ENCODE assay signal across 25 cellular contexts in the genomic region with DNA sequence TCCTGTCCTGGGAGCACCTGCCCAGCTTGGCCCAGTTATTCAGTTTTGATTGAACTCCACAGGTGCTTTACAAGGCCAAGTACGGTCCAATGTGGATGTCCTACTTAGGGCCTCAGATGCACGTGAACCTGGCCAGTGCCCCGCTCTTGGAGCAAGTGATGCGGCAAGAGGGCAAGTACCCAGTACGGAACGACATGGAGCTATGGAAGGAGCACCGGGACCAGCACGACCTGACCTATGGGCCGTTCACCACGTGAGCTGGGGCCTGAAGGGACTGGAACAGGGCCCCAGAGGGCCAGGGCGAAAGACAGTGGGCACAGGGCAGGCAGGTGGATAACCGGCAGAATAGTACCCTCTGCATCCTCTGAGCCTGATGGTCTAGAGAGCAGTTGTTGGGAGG. TPM values are rescaled to one million over a fixed set of nuclear protein-coding genes. Genes with fewer than 3 reads are reported as not detected.
DNase-seq lines count a peak whose midpoint lies in the region; ATAC-seq, FAIRE-seq and TF ChIP-seq lines count a peak whose summit lies in the region.
"Had no signal": no experiment of that assay in that cellular context is flagged by ENCODE, and none has a peak within 500 bp of the region (broad histone marks: within the 10 kb centered on the region; RNA-seq: fewer than 3 reads in every experiment).

No MANE protein-coding gene starts in this region.

- no TSS peak for BruUV-seq in HepG2 (replicated peaks; lab: Mats Ljungman, UMichigan)

- H3K27me3 ChIP-seq in HepG2 (ENCODE audit: control insufficient read depth in 1 of 2, insufficient read depth in 2 of 2, low read length in 2 of 2) (no peaks in the 10 kb centered on the region), right lobe of liver (no peaks in the 10 kb centered on the region), neuronal stem cell (ENCODE audit: control insufficient read depth in 3 of 3, insufficient read depth in 3 of 3, low read depth in 1 of 3, low read length in 3 of 3) (no peaks in the 10 kb centered on the region), gastrocnemius medialis (no peaks in the 10 kb centered on the region)
- H3K27me3 ChIP-seq: BE2C had no signal

- peak overlapping the region; percentile 25 for H3K23ac ChIP-seq in neuronal stem cell (ENCODE audit: low read depth, low read length, poor library complexity)

- H2AK5ac ChIP-seq in neuronal stem cell (ENCODE audit: low read depth, low read length): no peak overlapping the region

- POLR2A ChIA-PET in HepG2 (lab: Yijun Ruan, JAX): no interaction called here

- H3K79me1 ChIP-seq in neuronal stem cell (ENCODE audit: low read depth, low read length): no peaks in the 10 kb centered on the region

- TF ChIP-seq POLR2A in HepG2 (IDR thresholded peaks at IDR 0.05; ENCODE audit: insufficient read depth in 1 of 2, low read depth in 2 of 2, low read length in 2 of 2) (no peak), right lobe of liver (IDR thresholded peaks at IDR 0.05) (no peak), gastrocnemius medialis (IDR thresholded peaks at IDR 0.05) (no peak)

- no peak for TF ChIP-seq RAD21 in HepG2 (CRISPR knock-in tag; IDR thresholded peaks at IDR 0.05)

- H3K4ac ChIP-seq in neuronal stem cell (ENCODE audit: low read length): no peak overlapping the region

- no peak overlapping the region for H2BK15ac ChIP-seq in neuronal stem cell (ENCODE audit: low read length)

- TF ChIP-seq CTCF in HepG2 (CRISPR knock-in tag; IDR thresholded peaks at IDR 0.05): no peak
- no peak for TF ChIP-seq CTCF in right lobe of liver (IDR thresholded peaks at IDR 0.05)
- no peak for TF ChIP-seq CTCF in gastrocnemius medialis (IDR thresholded peaks at IDR 0.05 in 4 of 5, conservative IDR thresholded peaks at IDR 0.05 in 1 of 5)

- H3K18ac ChIP-seq in neuronal stem cell (ENCODE audit: low read length): peak overlapping the region; percentile 67

- no peak overlapping the region for H3K9ac ChIP-seq in HepG2 (ENCODE audit: insufficient read depth, low read depth, low read length)
- no peak overlapping the region for H3K9ac ChIP-seq in neuronal stem cell (ENCODE audit: low read depth, low read length, poor library complexity)
- H3K9ac ChIP-seq: BLaER1 treated with 17β-estradiol and CSF1 and Interleukin-3, amounts not matched to agents 10 nM and 100 nM had no signal

- peaks cover 3% of the 10 kb centered on the region; the same call in 1 of the 2 replicates for H4K20me1 ChIP-seq in HepG2 (ENCODE audit: insufficient read depth, low read length)

- H4K91ac ChIP-seq in neuronal stem cell (ENCODE audit: low read depth, low read length, poor library complexity): no peak overlapping the region

- 96% methylated on average over 12 of the region's 12 CpGs for WGBS in HepG2 (ENCODE audit: low lambda C conversion rate)
- WGBS in right lobe of liver (ENCODE audit: insufficient coverage, low coverage, low lambda C conversion rate, missing lambda C conversion rate): 92% methylated on average over 2 of the region's 12 CpGs
- no CpG with 5 or more reads among the region's 12 CpGs for WGBS in neuronal stem cell (ENCODE audit: extremely low coverage in 2 of 2, insufficient read length in 2 of 2, insufficient replicate concordance in 1 of 2), 2 donors

- peak overlapping the region; percentile 63 for H3K14ac ChIP-seq in neuronal stem cell (ENCODE audit: low read length)

- TF ChIP-seq EP300 in HepG2 (IDR thresholded peaks at IDR 0.05; ENCODE audit: low read depth in 2 of 2, low read length in 2 of 2): no peak
- no peak for TF ChIP-seq EP300 in HepG2 (CRISPR knock-in tag; IDR thresholded peaks at IDR 0.05; ENCODE audit: borderline replicate concordance)

- no peak overlapping the region for H3K4me2 ChIP-seq in HepG2 (ENCODE audit: low read depth, low read length)
- no peak overlapping the region for H3K4me2 ChIP-seq in neuronal stem cell (ENCODE audit: insufficient read depth, low read length, poor library complexity, severe bottlenecking)
- H3K4me2 ChIP-seq: A549 had no signal

- H3K9me3 ChIP-seq in HepG2 (ENCODE audit: low read length): peaks cover 3% of the 10 kb centered on the region; the same call in 1 of the 2 replicates
- H3K9me3 ChIP-seq in right lobe of liver: no peaks in the 10 kb centered on the region
- H3K9me3 ChIP-seq in neuronal stem cell (replicated peaks in 1 of 2; ENCODE audit: control insufficient read depth in 2 of 2, insufficient read depth in 1 of 2, low read depth in 1 of 2, low read length in 2 of 2): peaks cover 2 to 4% of the 10 kb centered on the region in 2 donors
- H3K9me3 ChIP-seq in gastrocnemius medialis: no peaks in the 10 kb centered on the region
- H3K9me3 ChIP-seq: A549, BE2C had no signal

- no peak overlapping the region for H2BK120ac ChIP-seq in neuronal stem cell (ENCODE audit: low read depth, low read length)

- intact Hi-C loops in HepG2 (cut with micrococcal nuclease; ENCODE audit: unreplicated experiment) (loop anchor here (5.0 kb wide), 1 partner anchor 77 kb away; no protein-coding TSS in a partner anchor), right lobe of liver (cut with DNase I) (no loop called here), gastrocnemius medialis (cut with DNase I; ENCODE audit: low total_unique reads) (no loop called here)

- peaks cover 29 to 51% of the 10 kb centered on the region in 2 experiments for H3K36me3 ChIP-seq in HepG2 (replicated peaks in 1 of 2; ENCODE audit: control insufficient read depth in 1 of 2, insufficient read depth in 2 of 2, low read length in 2 of 2)
- peaks cover 0 to 50% (median 16%) of the 10 kb centered on the region in 4 donors for H3K36me3 ChIP-seq in right lobe of liver
- H3K36me3 ChIP-seq in neuronal stem cell (replicated peaks in 1 of 2; ENCODE audit: control insufficient read depth in 2 of 2, insufficient read depth in 2 of 2, low read length in 2 of 2): no peaks in the 10 kb centered on the region
- H3K36me3 ChIP-seq in gastrocnemius medialis: peaks cover 0 to 13% of the 10 kb centered on the region in 2 donors
- H3K36me3 ChIP-seq: BE2C had no signal

- CTCF ChIA-PET in HepG2 (lab: Yijun Ruan, JAX; ENCODE audit: low intra/inter-chr PET ratio, low total read pairs): no interaction called here

- in situ Hi-C loops in HepG2 (cut with HindIII; ENCODE audit: extremely low pct_ligation_motif_present, low pct_unique_long_range_greater_than_20kb) (no loop called here), gastrocnemius medialis (cut with MboI; ENCODE audit: low sequenced_read_pairs in 4 of 4) (no loop called here)

- H4K8ac ChIP-seq in neuronal stem cell (ENCODE audit: low read depth, low read length): no peak overlapping the region

- no peak for DNase-seq in HepG2 (ENCODE audit: low spot score)
- DNase-seq in right lobe of liver: no peak
- no peak for DNase-seq in neuronal stem cell (ENCODE audit: low spot score)
- peak; percentile 59 to 67 for DNase-seq in gastrocnemius medialis
- no peak for DNase-seq in NOMO-1 treated with dmso at 0.1 percent for 144 hours (lab: John Stamatoyannopoulos, UW; ENCODE audit: unreplicated experiment)
- DNase-seq: 8988T; ACHN; AML-193; BE2C; CD4-positive, alpha-beta T cell; CD8-positive, alpha-beta memory T cell; DMS 273 treated with DMSO at 0.1 percent for 48 hours; DMS79; EL; GDM1; GOT3; HCEC 1CT had no signal

- H3K4me1 ChIP-seq in HepG2 (ENCODE audit: insufficient read depth, low read length): peaks cover 32% of the 10 kb centered on the region
- peaks cover 0 to 24% (median 11%) of the 10 kb centered on the region in 4 donors for H3K4me1 ChIP-seq in right lobe of liver
- H3K4me1 ChIP-seq in neuronal stem cell (ENCODE audit: control insufficient read depth in 2 of 2, insufficient read depth in 1 of 2, low read depth in 1 of 2, low read length in 2 of 2): peaks cover 3 to 4% of the 10 kb centered on the region in 2 donors
- H3K4me1 ChIP-seq in gastrocnemius medialis: peaks cover 25 to 51% of the 10 kb centered on the region in 2 donors
- H3K4me1 ChIP-seq: BE2C had no signal

- H3K4me3 ChIP-seq in HepG2 (replicated peaks in 1 of 3; ENCODE audit: insufficient read depth in 1 of 3, low read depth in 2 of 3, low read length in 3 of 3): no peak overlapping the region
- no peak overlapping the region for H3K4me3 ChIP-seq in right lobe of liver
- H3K4me3 ChIP-seq in neuronal stem cell (ENCODE audit: low read length in 2 of 2): peak overlapping the region in 1 of 2 donors; percentile 38
- no peak overlapping the region for H3K4me3 ChIP-seq in gastrocnemius medialis
- H3K4me3 ChIP-seq: A549; BLaER1 treated with 17β-estradiol and CSF1 and Interleukin-3, amounts not matched to agents 10 nM and 100 nM; GM12878 had no signal

- ATAC-seq in HepG2 (no peak), right lobe of liver (no peak), gastrocnemius medialis (peak in 1 of 2 donors; percentile 37), HG03460 (IDR thresholded peaks at IDR 0.05; ENCODE audit: unreplicated experiment) (no peak)
- ATAC-seq: A549, GM12878 had no signal

- no peak overlapping the region for H2BK12ac ChIP-seq in neuronal stem cell (ENCODE audit: low read length)

- no peak overlapping the region for H3K27ac ChIP-seq in HepG2 (ENCODE audit: extremely low read length, insufficient read depth, low read length)
- no peak overlapping the region for H3K27ac ChIP-seq in right lobe of liver
- H3K27ac ChIP-seq in neuronal stem cell (replicated peaks; ENCODE audit: low read length): no peak overlapping the region
- peak overlapping the region; percentile 79 to 92 (median 88) for H3K27ac ChIP-seq in gastrocnemius medialis
- H3K27ac ChIP-seq: A549; BLaER1 treated with 17β-estradiol and CSF1 and Interleukin-3, amounts not matched to agents 10 nM and 100 nM had no signal

- no peak overlapping the region for H2AFZ ChIP-seq in HepG2 (ENCODE audit: low read length)
- H2AFZ ChIP-seq in neuronal stem cell (ENCODE audit: low read length): no peak overlapping the region

- peaks cover 37% of the 10 kb centered on the region for H3K79me2 ChIP-seq in HepG2 (ENCODE audit: insufficient read depth, low read length)

- no peak overlapping the region for H2BK5ac ChIP-seq in neuronal stem cell (ENCODE audit: low read length)

- FAIRE-seq in HepG2 (lab: Jason Lieb, UNC): no peak
- FAIRE-seq: A549, D721Med, GM12878, GM19239, H54 had no signal

RNA-seq across cellular contexts. Expression of a gene that starts 22.1 kb away (rescaled TPM):
- not detected in 2 replicates for total RNA-seq in HepG2 (2016; rRNA removed; fragmentation: Illumina TruSeq; extraction: Trizol)
- total RNA-seq in HepG2 (2016; cell fraction: cytosol; rRNA removed; fragmentation: Illumina TruSeq; extraction: Trizol; ENCODE audit: low read depth): not detected in 2 replicates
- total RNA-seq in HepG2 (2016; cell fraction: insoluble cytoplasmic fraction; rRNA removed; fragmentation: Illumina TruSeq; extraction: Trizol): not detected in 2 replicates
- not detected in 2 replicates for total RNA-seq in HepG2 (2016; cell fraction: membrane; rRNA removed; fragmentation: Illumina TruSeq; extraction: Trizol)
- total RNA-seq in HepG2 (2016; cell fraction: nucleus; rRNA removed; fragmentation: Illumina TruSeq; extraction: Trizol): not detected in 2 replicates
- not detected in 2 replicates for polyA plus RNA-seq in HepG2 (2011; rRNA removed)
- not detected in 2 replicates for polyA plus RNA-seq in HepG2 (2011; cell fraction: cytosol; rRNA removed)
- not detected in 2 replicates for polyA plus RNA-seq in HepG2 (2011; cell fraction: nucleus; rRNA removed)
- polyA plus RNA-seq in HepG2 (2012): not detected in 2 replicates
- not detected in 2 replicates for polyA plus RNA-seq in HepG2 (2016; cell fraction: cytosol; fragmentation: Illumina TruSeq; extraction: Trizol; ENCODE audit: low read depth)
- not detected in 2 replicates for polyA plus RNA-seq in HepG2 (2016; cell fraction: insoluble cytoplasmic fraction; fragmentation: Illumina TruSeq; extraction: Trizol; ENCODE audit: low read depth)
- polyA plus RNA-seq in HepG2 (2016; cell fraction: membrane; fragmentation: Illumina TruSeq; extraction: Trizol; ENCODE audit: low read depth): not detected in 2 replicates
- not detected in 2 replicates for polyA plus RNA-seq in HepG2 (2016; cell fraction: nucleus; fragmentation: Illumina TruSeq; extraction: Trizol; ENCODE audit: insufficient read depth, low read depth)
- 0.32 TPM in 1 of 2 replicates, not detected in the other for polyA minus RNA-seq in HepG2 (2011; rRNA and poly(A)+ RNA removed; ENCODE audit: low replicate concordance)
- not detected in 2 replicates for polyA minus RNA-seq in HepG2 (2011; cell fraction: cytosol; rRNA and poly(A)+ RNA removed)
- not detected in 2 replicates for polyA minus RNA-seq in HepG2 (2011; cell fraction: nucleus; rRNA and poly(A)+ RNA removed)
- total RNA-seq in right lobe of liver: not detected
- not detected for polyA plus RNA-seq in neuronal stem cell (2013, experiment 1 of 2)
- not detected for polyA plus RNA-seq in neuronal stem cell (2013, experiment 2 of 2)
- 10 to 100 TPM in 3 of 4 donors, 1 to 10 TPM in 1; 8.3 to 65.4 (median 44.3) TPM for total RNA-seq in gastrocnemius medialis
- total RNA-seq: CD4-positive, alpha-beta T cell; CD8-positive, alpha-beta memory T cell had no signal
- polyA plus RNA-seq: A549; CD14-positive monocyte; CD8-positive, alpha-beta memory T cell had no signal

RNA-seq across cellular contexts. Expression of a gene that starts 27.6 kb away (rescaled TPM):
- total RNA-seq in HepG2 (2016; rRNA removed; fragmentation: Illumina TruSeq; extraction: Trizol): 106 and 157 TPM in 2 replicates
- 29.2 and 32.0 TPM in 2 replicates for total RNA-seq in HepG2 (2016; cell fraction: cytosol; rRNA removed; fragmentation: Illumina TruSeq; extraction: Trizol; ENCODE audit: low read depth)
- total RNA-seq in HepG2 (2016; cell fraction: insoluble cytoplasmic fraction; rRNA removed; fragmentation: Illumina TruSeq; extraction: Trizol): 92.9 and 157 TPM in 2 replicates
- 59.2 and 68.0 TPM in 2 replicates for total RNA-seq in HepG2 (2016; cell fraction: membrane; rRNA removed; fragmentation: Illumina TruSeq; extraction: Trizol)
- total RNA-seq in HepG2 (2016; cell fraction: nucleus; rRNA removed; fragmentation: Illumina TruSeq; extraction: Trizol): 124 and 147 TPM in 2 replicates
- 266 and 314 TPM in 2 replicates for polyA plus RNA-seq in HepG2 (2011; rRNA removed)
- polyA plus RNA-seq in HepG2 (2011; cell fraction: cytosol; rRNA removed): 327 and 396 TPM in 2 replicates
- 158 and 203 TPM in 2 replicates for polyA plus RNA-seq in HepG2 (2011; cell fraction: nucleus; rRNA removed)
- polyA plus RNA-seq in HepG2 (2012): 154 and 189 TPM in 2 replicates
- 34.9 and 39.0 TPM in 2 replicates for polyA plus RNA-seq in HepG2 (2016; cell fraction: cytosol; fragmentation: Illumina TruSeq; extraction: Trizol; ENCODE audit: low read depth)
- polyA plus RNA-seq in HepG2 (2016; cell fraction: insoluble cytoplasmic fraction; fragmentation: Illumina TruSeq; extraction: Trizol; ENCODE audit: low read depth): 90.8 and 107 TPM in 2 replicates
- polyA plus RNA-seq in HepG2 (2016; cell fraction: membrane; fragmentation: Illumina TruSeq; extraction: Trizol; ENCODE audit: low read depth): 49.2 and 51.3 TPM in 2 replicates
- polyA plus RNA-seq in HepG2 (2016; cell fraction: nucleus; fragmentation: Illumina TruSeq; extraction: Trizol; ENCODE audit: insufficient read depth, low read depth): 203 and 207 TPM in 2 replicates
- polyA minus RNA-seq in HepG2 (2011; rRNA and poly(A)+ RNA removed; ENCODE audit: low replicate concordance): 399 TPM in 1 of 2 replicates, not detected in the other
- 113 and 138 TPM in 2 replicates for polyA minus RNA-seq in HepG2 (2011; cell fraction: cytosol; rRNA and poly(A)+ RNA removed)
- 86.3 and 96.4 TPM in 2 replicates for polyA minus RNA-seq in HepG2 (2011; cell fraction: nucleus; rRNA and poly(A)+ RNA removed)
- total RNA-seq in right lobe of liver: 100 to 1,000 TPM; 209 to 463 (median 238) TPM
- 0.99 TPM for polyA plus RNA-seq in neuronal stem cell (2013, experiment 1 of 2)
- polyA plus RNA-seq in neuronal stem cell (2013, experiment 2 of 2): 0.84 TPM
- total RNA-seq in gastrocnemius medialis: 10 to 100 TPM; 17.9 to 56.3 (median 26.8) TPM
- polyA plus RNA-seq: CD8-positive, alpha-beta memory T cell had no signal

RNA-seq across cellular contexts. Expression of a gene that starts 50.1 kb away (rescaled TPM):
- total RNA-seq in HepG2 (2016; rRNA removed; fragmentation: Illumina TruSeq; extraction: Trizol) (0.20 TPM in 1 of 2 replicates, not detected in the other), right lobe of liver (under 1 TPM in 1 of 6 experiments, not detected in 5; 0.25 TPM), gastrocnemius medialis (1 to 10 TPM in 2 of 4 donors, under 1 TPM in 2; 0.36 to 3.9 (median 2.1) TPM)
- total RNA-seq in HepG2 (2016; cell fraction: cytosol; rRNA removed; fragmentation: Illumina TruSeq; extraction: Trizol; ENCODE audit: low read depth): not detected in 2 replicates
- 0.13 TPM in 1 of 2 replicates, not detected in the other for total RNA-seq in HepG2 (2016; cell fraction: insoluble cytoplasmic fraction; rRNA removed; fragmentation: Illumina TruSeq; extraction: Trizol)
- total RNA-seq in HepG2 (2016; cell fraction: membrane; rRNA removed; fragmentation: Illumina TruSeq; extraction: Trizol): 0.12 TPM in 1 of 2 replicates, not detected in the other
- total RNA-seq in HepG2 (2016; cell fraction: nucleus; rRNA removed; fragmentation: Illumina TruSeq; extraction: Trizol): not detected in 2 replicates
- polyA plus RNA-seq in HepG2 (2011; rRNA removed): 0.09 TPM in 1 of 2 replicates, not detected in the other
- polyA plus RNA-seq in HepG2 (2011; cell fraction: cytosol; rRNA removed): 0.04 and 0.05 TPM in 2 replicates
- polyA plus RNA-seq in HepG2 (2011; cell fraction: nucleus; rRNA removed): 0.28 and 0.42 TPM in 2 replicates
- not detected in 2 replicates for polyA plus RNA-seq in HepG2 (2012)
- not detected in 2 replicates for polyA plus RNA-seq in HepG2 (2016; cell fraction: cytosol; fragmentation: Illumina TruSeq; extraction: Trizol; ENCODE audit: low read depth)
- polyA plus RNA-seq in HepG2 (2016; cell fraction: insoluble cytoplasmic fraction; fragmentation: Illumina TruSeq; extraction: Trizol; ENCODE audit: low read depth): not detected in 2 replicates
- 0.10 TPM in 1 of 2 replicates, not detected in the other for polyA plus RNA-seq in HepG2 (2016; cell fraction: membrane; fragmentation: Illumina TruSeq; extraction: Trizol; ENCODE audit: low read depth)
- polyA plus RNA-seq in HepG2 (2016; cell fraction: nucleus; fragmentation: Illumina TruSeq; extraction: Trizol; ENCODE audit: insufficient read depth, low read depth): 0.37 and 0.91 TPM in 2 replicates
- polyA minus RNA-seq in HepG2 (2011; rRNA and poly(A)+ RNA removed; ENCODE audit: low replicate concordance): 0.09 and 0.14 TPM in 2 replicates
- polyA minus RNA-seq in HepG2 (2011; cell fraction: cytosol; rRNA and poly(A)+ RNA removed): not detected in 2 replicates
- polyA minus RNA-seq in HepG2 (2011; cell fraction: nucleus; rRNA and poly(A)+ RNA removed): not detected in 2 replicates
- polyA plus RNA-seq in neuronal stem cell (2013, experiment 1 of 2): not detected
- 0.03 TPM for polyA plus RNA-seq in neuronal stem cell (2013, experiment 2 of 2)
- total RNA-seq: CD4-positive, alpha-beta T cell had no signal

Comparison
In these comparisons a context has a peak if more than half of its experiments do, and no peak if none do; other contexts are left out.
1. DNase-seq: peak in gastrocnemius medialis (2 of 2); none in HepG2 (single experiment), right lobe of liver (0 of 3), neuronal stem cell (single experiment) and NOMO-1 treated with dmso at 0.1 percent for 144 hours (single experiment).
2. H3K27ac ChIP-seq: peak in gastrocnemius medialis (4 of 4); none in HepG2 (single experiment), right lobe of liver (0 of 3) and neuronal stem cell (single experiment).
3. RNA of a gene that starts 22.1 kb away (total RNA-seq): 8.3 to 65.4 TPM in gastrocnemius medialis; not detected in HepG2 and not detected in right lobe of liver; every median in the first group is over 4 times any median in the second.